1 cellular context compared by ENCODE assay signal in the genomic region with DNA sequence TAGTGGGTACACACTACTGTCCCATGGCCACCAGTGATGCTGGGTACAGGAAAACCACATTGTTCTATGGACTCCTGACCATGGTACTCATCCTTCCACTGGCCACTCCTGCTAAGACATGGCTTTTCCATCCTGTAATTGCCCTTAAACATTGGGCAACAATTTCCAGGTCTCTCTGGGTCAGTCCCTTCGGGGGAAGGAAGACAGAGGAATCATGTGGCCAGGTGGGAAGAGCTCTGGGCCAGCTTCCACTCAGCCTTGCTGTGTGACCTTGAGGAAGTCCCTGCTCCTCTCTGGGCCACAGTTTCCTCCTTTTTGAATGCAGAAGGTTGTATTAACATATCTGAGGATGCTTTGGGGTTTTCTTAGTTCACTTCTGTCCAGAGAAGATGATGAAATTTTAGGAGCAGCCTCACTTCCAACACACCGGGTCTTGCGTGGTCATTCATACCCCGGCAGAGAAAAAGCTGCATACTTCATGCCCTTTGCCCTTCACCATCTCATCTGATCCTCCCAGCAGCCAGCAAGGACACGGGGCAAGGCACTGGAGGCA.
TF ChIP-seq lines count a peak whose summit lies in the region.

No MANE protein-coding gene starts in this region.

TF ChIP-seq in H1, 55 proteins besides CTCF, POLR2A, EP300 and RAD21:
- TF ChIP-seq SRF (IDR thresholded peaks at IDR 0.05; ENCODE audit: low read depth, low read length) (no peak), TCF12 (IDR thresholded peaks at IDR 0.05; ENCODE audit: low read depth, low read length) (no peak), KDM1A (IDR thresholded peaks at IDR 0.05; ENCODE audit: borderline replicate concordance, low read length) (no peak), SIN3A (conservative IDR thresholded peaks at IDR 0.05 in 1 of 2, IDR thresholded peaks at IDR 0.05 in 1 of 2; ENCODE audit: low read depth in 1 of 2, low read length in 2 of 2) (no peak), JUN (IDR thresholded peaks at IDR 0.05; ENCODE audit: low read depth, low read length) (no peak), ATF3 (IDR thresholded peaks at IDR 0.05; ENCODE audit: insufficient read depth, low read depth, low read length) (no peak), CEBPB (IDR thresholded peaks at IDR 0.05; ENCODE audit: low read depth, low read length) (no peak), BRCA1 (IDR thresholded peaks at IDR 0.05; ENCODE audit: low read depth, low read length) (no peak), RBBP5 (IDR thresholded peaks at IDR 0.05; ENCODE audit: borderline replicate concordance, low read depth, low read length) (no peak), ASH2L (IDR thresholded peaks at IDR 0.05; ENCODE audit: low read length) (no peak), PHF8 (conservative IDR thresholded peaks at IDR 0.05; ENCODE audit: low read depth, low read length) (no peak), ZNF274 (IDR thresholded peaks at IDR 0.05; ENCODE audit: borderline replicate concordance, extremely low read depth, low read length) (no peak)
- TF ChIP-seq, protein P1, sequence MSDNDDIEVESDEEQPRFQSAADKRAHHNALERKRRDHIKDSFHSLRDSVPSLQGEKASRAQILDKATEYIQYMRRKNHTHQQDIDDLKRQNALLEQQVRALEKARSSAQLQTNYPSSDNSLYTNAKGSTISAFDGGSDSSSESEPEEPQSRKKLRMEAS (IDR thresholded peaks at IDR 0.05) = no peak
- TF ChIP-seq, protein P2, sequence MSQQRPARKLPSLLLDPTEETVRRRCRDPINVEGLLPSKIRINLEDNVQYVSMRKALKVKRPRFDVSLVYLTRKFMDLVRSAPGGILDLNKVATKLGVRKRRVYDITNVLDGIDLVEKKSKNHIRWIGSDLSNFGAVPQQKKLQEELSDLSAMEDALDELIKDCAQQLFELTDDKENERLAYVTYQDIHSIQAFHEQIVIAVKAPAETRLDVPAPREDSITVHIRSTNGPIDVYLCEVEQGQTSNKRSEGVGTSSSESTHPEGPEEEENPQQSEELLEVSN (IDR thresholded peaks at IDR 0.05) = no peak
